12 cellular contexts compared by ENCODE assay signal in the genomic region with DNA sequence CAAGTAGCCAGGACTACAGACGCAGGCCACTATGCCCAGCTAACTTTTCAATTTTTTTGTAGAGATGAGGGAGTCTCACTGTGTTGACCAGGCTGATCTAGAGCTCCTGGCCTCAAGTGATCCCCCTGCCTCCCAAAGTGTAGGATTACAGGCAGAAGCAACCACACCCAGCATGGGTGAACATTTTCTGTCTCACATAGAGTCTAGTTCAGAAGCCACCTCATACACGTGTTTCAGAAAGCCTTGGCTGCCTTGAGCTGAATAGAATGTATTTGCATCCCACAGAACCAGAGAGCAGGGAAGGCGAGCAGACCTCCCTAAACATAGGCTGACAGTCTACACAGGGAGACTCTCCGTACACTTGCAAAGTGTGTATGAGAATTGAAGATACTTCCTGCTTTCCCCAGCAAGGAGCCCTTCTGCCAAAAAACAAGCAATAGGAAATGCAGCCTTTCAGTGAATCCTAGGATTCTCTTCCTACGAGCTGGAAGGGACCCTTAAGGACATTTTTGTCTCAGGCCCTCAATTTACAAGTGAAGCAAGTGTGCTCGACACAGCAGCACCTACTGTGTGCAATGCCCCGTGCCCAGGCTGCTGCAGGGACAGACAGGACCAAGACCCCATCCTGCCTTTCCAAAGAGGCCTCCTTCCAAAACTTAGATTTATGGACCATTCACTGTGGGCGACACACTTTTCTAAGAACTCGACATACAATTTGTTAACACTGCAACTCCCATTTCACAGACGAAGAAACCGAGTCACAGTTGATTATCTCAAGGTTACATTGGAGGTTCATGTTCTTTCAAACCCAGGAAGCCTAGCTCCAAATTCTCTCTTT. TPM values are rescaled to one million over a fixed set of nuclear protein-coding genes. Genes with fewer than 3 reads are reported as not detected.
DNase-seq lines count a peak whose midpoint lies in the region; ATAC-seq, FAIRE-seq and TF ChIP-seq lines count a peak whose summit lies in the region.
"Had no signal": no experiment of that assay in that cellular context is flagged by ENCODE, and none has a peak within 500 bp of the region (broad histone marks: within the 10 kb centered on the region; RNA-seq: fewer than 3 reads in every experiment).

No MANE protein-coding gene starts in this region.

- H3K36me3 Mint-ChIP-seq in astrocyte (ENCODE audit: low read depth, unreplicated experiment), result peaks cover 11% of the 10 kb centered on the region

- H3K4me2 ChIP-seq in astrocyte (ENCODE audit: low read length), result no peak overlapping the region

- H3K4me1 Mint-ChIP-seq in astrocyte (ENCODE audit: low read depth, unreplicated experiment), result peaks cover 77% of the 10 kb centered on the region

- H3K9me3 ChIP-seq in astrocyte (ENCODE audit: insufficient read depth, low read depth, low read length) (no peaks in the 10 kb centered on the region), suprapubic skin (no peaks in the 10 kb centered on the region)

- H3K36me3 ChIP-seq in astrocyte (ENCODE audit: insufficient read depth, low read length) (no peaks in the 10 kb centered on the region), suprapubic skin (no peaks in the 10 kb centered on the region)

- H3K27ac ChIP-seq in astrocyte (ENCODE audit: low read depth, low read length) (no peak overlapping the region), suprapubic skin (peak overlapping the region; percentile 55)

- peaks cover 95% of the 10 kb centered on the region for H4K20me1 ChIP-seq in astrocyte (ENCODE audit: insufficient read depth, low read length)

- FAIRE-seq in astrocyte (lab: Jason Lieb, UNC), result no peak

- H3K27me3 ChIP-seq in astrocyte (ENCODE audit: insufficient read depth, low read length), result no peaks in the 10 kb centered on the region
- H3K27me3 ChIP-seq in suprapubic skin, result no peaks in the 10 kb centered on the region

- H3K9ac ChIP-seq in astrocyte (ENCODE audit: low read length), result no peak overlapping the region

- peak; percentile 32 for DNase-seq in HT1080 (ENCODE audit: low read depth)
- DNase-seq in astrocyte (ENCODE audit: low read depth), result no peak
- DNase-seq in left lobe of liver (ENCODE audit: low spot score), result no peak
- no peak for DNase-seq in suprapubic skin (ENCODE audit: low spot score in 2 of 2)
- DNase-seq in ureter (ENCODE audit: low spot score), result no peak
- DNase-seq: activated CD4-positive, CD25-positive, alpha-beta regulatory T cell treated with anti-CD3 and anti-CD28 coated beads, Interleukin-2, amount 50 U/mL, for 72 hours; activated T-cell treated with anti-CD3 and anti-CD28 coated beads, Interleukin-2, amount 50 U/mL, for 4 hours; Kasumi-1; NCI-H1694 treated with DMSO at 0.1 percent for 48 hours; NK-92 treated with Interleukin-12 subunit alpha and Interleukin-12 subunit beta, amount 100 ng/mL, for 24 hours had no signal

- no peaks in the 10 kb centered on the region for H3K27me3 Mint-ChIP-seq in astrocyte (ENCODE audit: low read depth, unreplicated experiment)

- H3K27ac Mint-ChIP-seq in astrocyte (ENCODE audit: unreplicated experiment), result peak overlapping the region; percentile 64

- no peak for TF ChIP-seq POLR2A in suprapubic skin (IDR thresholded peaks at IDR 0.05)

- TF ChIP-seq CTCF in astrocyte (IDR thresholded peaks at IDR 0.05; ENCODE audit: insufficient read depth, low read depth, low read length) (no peak), suprapubic skin (IDR thresholded peaks at IDR 0.05) (no peak)

- peak overlapping the region; percentile 34 for H3K4me3 Mint-ChIP-seq in astrocyte (ENCODE audit: unreplicated experiment)
- H3K4me3 Mint-ChIP-seq: activated T-cell treated with anti-CD3 and anti-CD28 coated beads, Interleukin-2, amount 50 U/mL, for 4 hours had no signal

- H3K79me2 ChIP-seq in astrocyte (ENCODE audit: insufficient read depth, low read length), result peaks cover 99% of the 10 kb centered on the region

- H3K4me3 ChIP-seq in astrocyte (ENCODE audit: insufficient read depth, low read depth, low read length) (no peak overlapping the region), suprapubic skin (no peak overlapping the region)

- no peak overlapping the region for H2AFZ ChIP-seq in astrocyte (ENCODE audit: low read depth, low read length)

- TF ChIP-seq EP300 in suprapubic skin (IDR thresholded peaks at IDR 0.05), result no peak

- peaks cover 22% of the 10 kb centered on the region for H3K4me1 ChIP-seq in astrocyte (ENCODE audit: insufficient read depth, low read length)
- H3K4me1 ChIP-seq in suprapubic skin, result peaks cover 64% of the 10 kb centered on the region

- H3K9me3 Mint-ChIP-seq in astrocyte (ENCODE audit: unreplicated experiment), result no peaks in the 10 kb centered on the region
- H3K9me3 Mint-ChIP-seq: activated T-cell treated with anti-CD3 and anti-CD28 coated beads, Interleukin-2, amount 50 U/mL, for 4 hours had no signal

- ATAC-seq in left lobe of liver, result peak; percentile 14
- ATAC-seq in HG02981 (IDR thresholded peaks at IDR 0.05; ENCODE audit: unreplicated experiment), result no peak
- no peak for ATAC-seq in GM19455 (IDR thresholded peaks at IDR 0.05; ENCODE audit: unreplicated experiment)
- ATAC-seq: activated T-cell treated with anti-CD3 and anti-CD28 coated beads, Interleukin-2, amount 50 U/mL, for 4 hours had no signal

- WGBS in suprapubic skin, result 68% methylated on average over 11 of the region's 11 CpGs

RNA-seq across cellular contexts. Expression of a gene that starts 11.2 kb away (rescaled TPM):
- total RNA-seq in HT1080 (2014; rRNA removed; shearing (Covaris generic)), result 7.5 and 10.7 TPM in 2 replicates
- 5.2 and 7.5 TPM in 2 replicates for polyA plus RNA-seq in HT1080 (2015; cell fraction: cytosol; rRNA removed)
- polyA plus RNA-seq in HT1080 (2015; cell fraction: nucleus; rRNA removed), result 6.8 and 8.2 TPM in 2 replicates
- total RNA-seq in astrocyte, result 94.0 and 96.1 TPM in 2 replicates
- 3.4 TPM for total RNA-seq in left lobe of liver
- 10 to 100 TPM; 22.6 to 44.3 (median 38.4) TPM for total RNA-seq in suprapubic skin
- total RNA-seq in ureter, result 16.0 TPM
